14 cellular contexts compared by ENCODE assay signal in the genomic region with DNA sequence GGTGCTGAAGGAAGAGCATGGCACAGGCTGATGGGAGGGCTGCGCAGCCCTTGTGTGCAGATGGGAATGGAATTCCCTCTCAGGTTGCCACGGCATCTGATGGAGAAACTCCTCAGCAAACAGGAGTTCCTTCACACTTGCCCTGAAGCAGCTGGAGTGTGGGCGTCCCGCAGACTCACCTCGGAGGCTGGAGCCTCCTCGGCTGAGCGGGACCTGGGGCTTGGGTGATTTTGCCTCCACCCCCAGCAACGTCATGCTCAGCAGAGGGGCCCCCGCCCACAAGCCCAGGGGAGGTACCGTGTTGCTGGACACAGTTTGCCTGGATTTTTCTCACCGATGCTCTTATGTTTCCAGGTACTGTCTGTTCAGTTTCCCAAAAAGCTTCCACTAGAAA.
A peak's percentile ranks its signal among the peaks of the same experiment; 100 is the strongest.
DNase-seq lines count a peak whose midpoint lies in the region; ATAC-seq and TF ChIP-seq lines count a peak whose summit lies in the region.
"Had no signal": no experiment of that assay in that cellular context is flagged by ENCODE, and none has a peak within 500 bp of the region (broad histone marks: within the 10 kb centered on the region; RNA-seq: fewer than 3 reads in every experiment).

No MANE protein-coding gene starts in this region.

- H4K20me1 ChIP-seq in Loucy (ENCODE audit: insufficient read depth, low read length, poor library complexity, severe bottlenecking) (no peaks in the 10 kb centered on the region), osteoblast (ENCODE audit: insufficient read depth, low read length) (no peaks in the 10 kb centered on the region)

- H3K27ac Mint-ChIP-seq in activated naive CD8-positive, alpha-beta T cell treated with anti-CD3 and anti-CD28 coated beads, Interleukin-2, amount 50 U/mL, for 24 hours: no peak overlapping the region
- H3K27ac Mint-ChIP-seq: activated T-cell treated with anti-CD3 and anti-CD28 coated beads, Interleukin-2, amount 50 U/mL, for 72 hours; effector memory CD8-positive, alpha-beta T cell; T-cell had no signal

- no peaks in the 10 kb centered on the region for H3K9me3 Mint-ChIP-seq in activated naive CD8-positive, alpha-beta T cell treated with anti-CD3 and anti-CD28 coated beads, Interleukin-2, amount 50 U/mL, for 24 hours
- H3K9me3 Mint-ChIP-seq: activated T-cell treated with anti-CD3 and anti-CD28 coated beads, Interleukin-2, amount 50 U/mL, for 72 hours; effector memory CD8-positive, alpha-beta T cell; T-cell had no signal

- H3K27me3 ChIP-seq in Loucy (ENCODE audit: insufficient read depth, low read length, poor library complexity, severe bottlenecking): no peaks in the 10 kb centered on the region
- no peaks in the 10 kb centered on the region for H3K27me3 ChIP-seq in osteoblast (ENCODE audit: insufficient read depth, low read length)
- no peaks in the 10 kb centered on the region for H3K27me3 ChIP-seq in brain microvascular endothelial cell (replicated peaks)

- H3K36me3 Mint-ChIP-seq in activated naive CD8-positive, alpha-beta T cell treated with anti-CD3 and anti-CD28 coated beads, Interleukin-2, amount 50 U/mL, for 24 hours (ENCODE audit: low read depth): no peaks in the 10 kb centered on the region
- H3K36me3 Mint-ChIP-seq: T-cell had no signal

- H3K9me3 ChIP-seq in Loucy (ENCODE audit: insufficient read depth, low read depth, low read length) (no peaks in the 10 kb centered on the region), osteoblast (ENCODE audit: low read depth, low read length) (no peaks in the 10 kb centered on the region)

- H2AFZ ChIP-seq in Loucy (ENCODE audit: low read length) (peak overlapping the region; percentile 84), osteoblast (ENCODE audit: low read length) (peak overlapping the region; percentile 89)

- ATAC-seq in GM19455 (IDR thresholded peaks at IDR 0.05; ENCODE audit: unreplicated experiment): no peak
- ATAC-seq in activated naive CD8-positive, alpha-beta T cell treated with anti-CD3 and anti-CD28 coated beads, Interleukin-2, amount 50 U/mL, for 24 hours: no peak

- H3K79me2 ChIP-seq in Loucy (ENCODE audit: insufficient read depth, low read length): no peaks in the 10 kb centered on the region
- no peaks in the 10 kb centered on the region for H3K79me2 ChIP-seq in osteoblast (ENCODE audit: insufficient read depth, low read length)

- H3K4me2 ChIP-seq in Loucy (ENCODE audit: low read depth, low read length, poor library complexity, severe bottlenecking) (peak overlapping the region; percentile 63), osteoblast (ENCODE audit: insufficient read depth, low read length) (peak overlapping the region; percentile 79)

- TF ChIP-seq CTCF in Loucy (conservative IDR thresholded peaks at IDR 0.05; ENCODE audit: low read length) (no peak), epithelial cell of esophagus (IDR thresholded peaks at IDR 0.05; ENCODE audit: insufficient read depth, low read depth, low read length, missing control alignments) (no peak), osteoblast (IDR thresholded peaks at IDR 0.05; ENCODE audit: extremely low read depth, low read depth, low read length) (no peak), brain microvascular endothelial cell (IDR thresholded peaks at IDR 0.05; ENCODE audit: low read depth, low read length, missing control alignments) (no peak)

- no peaks in the 10 kb centered on the region for H3K36me3 ChIP-seq in Loucy (ENCODE audit: insufficient read depth, low read length)
- H3K36me3 ChIP-seq in osteoblast (ENCODE audit: insufficient read depth, low read length): no peaks in the 10 kb centered on the region
- H3K36me3 ChIP-seq in brain microvascular endothelial cell (replicated peaks): no peaks in the 10 kb centered on the region

- no peaks in the 10 kb centered on the region for H3K27me3 Mint-ChIP-seq in activated naive CD8-positive, alpha-beta T cell treated with anti-CD3 and anti-CD28 coated beads, Interleukin-2, amount 50 U/mL, for 24 hours
- H3K27me3 Mint-ChIP-seq: effector memory CD8-positive, alpha-beta T cell; T-cell had no signal

- no peak overlapping the region for H3K27ac ChIP-seq in osteoblast (ENCODE audit: low read depth, low read length)
- H3K27ac ChIP-seq in brain microvascular endothelial cell: no peak overlapping the region
- H3K27ac ChIP-seq: C4-2B had no signal

- no peak overlapping the region for H3K4me3 Mint-ChIP-seq in activated naive CD8-positive, alpha-beta T cell treated with anti-CD3 and anti-CD28 coated beads, Interleukin-2, amount 50 U/mL, for 24 hours
- H3K4me3 Mint-ChIP-seq: effector memory CD8-positive, alpha-beta T cell had no signal

- DNase-seq in DMS 273 (lab: John Stamatoyannopoulos, UW; ENCODE audit: unreplicated experiment) (peak; percentile 47), epithelial cell of esophagus (ENCODE audit: low read depth) (peak; percentile 24), osteoblast (ENCODE audit: insufficient read length, low spot score, missing footprints) (no peak), NCI-H510A (lab: John Stamatoyannopoulos, UW) (no peak), brain microvascular endothelial cell (no peak)
- no peak for DNase-seq in activated naive CD8-positive, alpha-beta T cell treated with anti-CD3 and anti-CD28 coated beads, Interleukin-2, amount 50 U/mL, for 24 hours
- DNase-seq: GF-D8, NCI-H2081 treated with DMSO at 0.1 percent for 48 hours had no signal

- in situ Hi-C loops in brain microvascular endothelial cell (cut with HindIII; ENCODE audit: low pct_ligation_motif_present, low sequenced_read_pairs): no loop called here

- H3K4me1 ChIP-seq in Loucy (ENCODE audit: insufficient read depth, low read length, poor library complexity, severe bottlenecking): peaks cover 11% of the 10 kb centered on the region
- no peaks in the 10 kb centered on the region for H3K4me1 ChIP-seq in osteoblast (ENCODE audit: insufficient read depth, low read length)

- H3K9me2 ChIP-seq in Loucy (replicated peaks; ENCODE audit: low read depth, low read length): no peaks in the 10 kb centered on the region

- peaks cover 2% of the 10 kb centered on the region for H3K4me1 Mint-ChIP-seq in activated naive CD8-positive, alpha-beta T cell treated with anti-CD3 and anti-CD28 coated beads, Interleukin-2, amount 50 U/mL, for 24 hours
- H3K4me1 Mint-ChIP-seq: T-cell had no signal

- H3K4me3 ChIP-seq in Loucy (ENCODE audit: low read length, poor library complexity, severe bottlenecking) (peak overlapping the region; percentile 66), epithelial cell of esophagus (ENCODE audit: low read length) (peak overlapping the region; percentile 25), osteoblast (ENCODE audit: insufficient read depth, low read length) (peak overlapping the region; percentile 56), brain microvascular endothelial cell (ENCODE audit: low read depth, low read length) (no peak overlapping the region)

- no peaks in the 10 kb centered on the region for H3F3A ChIP-seq in Loucy (ENCODE audit: low read depth)

- H3K9ac ChIP-seq in Loucy (ENCODE audit: low read depth, low read length, poor library complexity, severe bottlenecking): peak overlapping the region; percentile 45

Comparison
In these comparisons a context has a peak if more than half of its experiments do, and no peak if none do; other contexts are left out.
1. DNase-seq: peak in DMS 273 (single experiment) and epithelial cell of esophagus (single experiment); none in osteoblast (single experiment), NCI-H510A (single experiment), activated naive CD8-positive, alpha-beta T cell treated with anti-CD3 and anti-CD28 coated beads, Interleukin-2, amount 50 U/mL, for 24 hours (single experiment) and brain microvascular endothelial cell (single experiment).